In the genomic region with DNA sequence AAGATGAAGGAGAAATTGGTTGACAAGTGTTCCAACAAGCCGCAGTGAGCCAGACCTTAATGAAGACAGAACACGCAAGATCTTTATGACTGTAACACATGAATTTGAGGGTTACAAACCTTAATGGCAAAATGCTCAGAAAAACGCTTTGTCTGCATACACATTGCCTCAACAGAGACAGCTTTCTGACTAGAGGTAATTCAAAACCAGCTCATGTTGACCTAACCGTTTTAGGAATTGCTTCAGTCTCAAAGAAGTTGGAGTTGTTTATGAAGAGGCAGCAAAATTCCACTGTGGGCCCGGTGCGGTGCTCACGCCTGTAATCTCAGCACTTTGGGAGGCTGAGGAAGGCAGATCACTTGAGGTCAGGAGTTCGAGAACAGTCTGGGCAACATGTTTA, we compare ENCODE assay signal across 10 cellular contexts. TPM values are rescaled to one million over a fixed set of nuclear protein-coding genes. Genes with fewer than 3 reads are reported as not detected.
A peak's percentile ranks its signal among the peaks of the same experiment; 100 is the strongest.
DNase-seq lines count a peak whose midpoint lies in the region; ATAC-seq and TF ChIP-seq lines count a peak whose summit lies in the region.
"Had no signal": no experiment of that assay in that cellular context is flagged by ENCODE, and none has a peak within 500 bp of the region (broad histone marks: within the 10 kb centered on the region; RNA-seq: fewer than 3 reads in every experiment).

No MANE protein-coding gene starts in this region.

- H3K4me3 ChIP-seq in cardiac muscle cell (no peak overlapping the region), lower lobe of right lung (peak overlapping the region; percentile 100)

- no peaks in the 10 kb centered on the region for H3K9me3 ChIP-seq in cardiac muscle cell (ENCODE audit: low read depth)
- no peaks in the 10 kb centered on the region for H3K9me3 ChIP-seq in lower lobe of right lung
- H3K9me3 ChIP-seq: tibial artery had no signal

- H3K36me3 Mint-ChIP-seq in activated CD4-positive, alpha-beta memory T cell treated with anti-CD3 and anti-CD28 coated beads, Interleukin-2, amount 10 ng/mL, durations not matched to agents 7 days and 5 days (ENCODE audit: low read depth) = peaks cover 11% of the 10 kb centered on the region
- H3K36me3 Mint-ChIP-seq in type B pancreatic cell = peaks cover 3% of the 10 kb centered on the region

- ATAC-seq in left cardiac atrium (no peak), lower lobe of right lung (no peak), GM18511 (IDR thresholded peaks at IDR 0.05; ENCODE audit: unreplicated experiment) (no peak), HG02938 (IDR thresholded peaks at IDR 0.05; ENCODE audit: unreplicated experiment) (no peak)

- POLR2A ChIA-PET in activated CD4-positive, alpha-beta memory T cell treated with anti-CD3 and anti-CD28 coated beads, Interleukin-2, amount 10 ng/mL, durations not matched to agents 7 days and 5 days (lab: Charles Lee) = no interaction called here

- H3K27me3 ChIP-seq in cardiac muscle cell (no peaks in the 10 kb centered on the region), lower lobe of right lung (ENCODE audit: low read depth) (no peaks in the 10 kb centered on the region)
- H3K27me3 ChIP-seq: tibial artery had no signal

- no peaks in the 10 kb centered on the region for H3K36me3 ChIP-seq in cardiac muscle cell
- H3K36me3 ChIP-seq in lower lobe of right lung = no peaks in the 10 kb centered on the region
- H3K36me3 ChIP-seq: tibial artery had no signal

- TF ChIP-seq CTCF in cardiac muscle cell (IDR thresholded peaks at IDR 0.05; ENCODE audit: low read depth, low read length) = no peak
- no peak for TF ChIP-seq CTCF in lower lobe of right lung (IDR thresholded peaks at IDR 0.05)
- TF ChIP-seq CTCF in type B pancreatic cell (conservative IDR thresholded peaks at IDR 0.05) = no peak
- TF ChIP-seq CTCF in GM20000 (IDR thresholded peaks at IDR 0.05; ENCODE audit: extremely low read depth, missing control alignments) = no peak

- H3K27me3 Mint-ChIP-seq in activated CD4-positive, alpha-beta memory T cell treated with anti-CD3 and anti-CD28 coated beads, Interleukin-2, amount 10 ng/mL, durations not matched to agents 7 days and 5 days = no peaks in the 10 kb centered on the region
- no peaks in the 10 kb centered on the region for H3K27me3 Mint-ChIP-seq in type B pancreatic cell

- DNase-seq in cardiac muscle cell (ENCODE audit: low read depth in 1 of 2, low spot score in 1 of 2) = no peak
- DNase-seq in left cardiac atrium = no peak
- no peak for DNase-seq in activated CD4-positive, alpha-beta memory T cell treated with anti-CD3 and anti-CD28 coated beads, Interleukin-2, amount 10 ng/mL, durations not matched to agents 7 days and 5 days
- no peak for DNase-seq in lower lobe of right lung
- no peak for DNase-seq in type B pancreatic cell (ENCODE audit: extremely low spot score, unreplicated experiment)
- no peak for DNase-seq in GM20000 (ENCODE audit: low spot score)
- DNase-seq: NCI-H146, tibial artery had no signal

- H3K4me1 ChIP-seq in cardiac muscle cell (ENCODE audit: low read depth) (peaks cover 23% of the 10 kb centered on the region), lower lobe of right lung (peaks cover 29% of the 10 kb centered on the region)

- intact Hi-C loops in left cardiac atrium (cut with DNase I) (loop anchor here in 1 of 2 donors (10.0 kb wide), 1 partner anchor 51 kb away; no protein-coding TSS in a partner anchor), lower lobe of right lung (cut with DNase I) (no loop called here)

- CTCF ChIA-PET in activated CD4-positive, alpha-beta memory T cell treated with anti-CD3 and anti-CD28 coated beads, Interleukin-2, amount 10 ng/mL, durations not matched to agents 7 days and 5 days (lab: Charles Lee) = interaction anchor here (0.6 kb wide), 1 partner anchor 14 kb away, joined by 4 read pairs; no protein-coding TSS in a partner anchor

- H3K9me3 Mint-ChIP-seq in activated CD4-positive, alpha-beta memory T cell treated with anti-CD3 and anti-CD28 coated beads, Interleukin-2, amount 10 ng/mL, durations not matched to agents 7 days and 5 days = no peaks in the 10 kb centered on the region
- no peaks in the 10 kb centered on the region for H3K9me3 Mint-ChIP-seq in type B pancreatic cell

- peaks cover 54% of the 10 kb centered on the region for H3K4me1 Mint-ChIP-seq in activated CD4-positive, alpha-beta memory T cell treated with anti-CD3 and anti-CD28 coated beads, Interleukin-2, amount 10 ng/mL, durations not matched to agents 7 days and 5 days
- H3K4me1 Mint-ChIP-seq in type B pancreatic cell (ENCODE audit: unreplicated experiment) = peaks cover 24% of the 10 kb centered on the region

- H3K4me3 Mint-ChIP-seq in activated CD4-positive, alpha-beta memory T cell treated with anti-CD3 and anti-CD28 coated beads, Interleukin-2, amount 10 ng/mL, durations not matched to agents 7 days and 5 days = peak overlapping the region; percentile 76
- peak overlapping the region; percentile 94 for H3K4me3 Mint-ChIP-seq in type B pancreatic cell

- H3K27ac ChIP-seq in cardiac muscle cell (peak overlapping the region; percentile 96), lower lobe of right lung (peak overlapping the region; percentile 99)

- H3K27ac Mint-ChIP-seq in activated CD4-positive, alpha-beta memory T cell treated with anti-CD3 and anti-CD28 coated beads, Interleukin-2, amount 10 ng/mL, durations not matched to agents 7 days and 5 days = peak overlapping the region; percentile 9
- H3K27ac Mint-ChIP-seq in type B pancreatic cell = peak overlapping the region; percentile 96

RNA-seq across cellular contexts. Expression of a gene that starts 2.2 kb away (rescaled TPM):
- total RNA-seq in cardiac muscle cell (221 and 367 TPM in 2 replicates), left cardiac atrium (100 to 1,000 TPM; 131 to 132 TPM), lower lobe of right lung (214 TPM), type B pancreatic cell (ENCODE audit: low replicate concordance) (242 and 335 TPM in 2 replicates)
- polyA plus RNA-seq in cardiac muscle cell = 189 and 203 TPM in 2 replicates
- 100 to 1,000 TPM; 143 to 145 TPM for total RNA-seq in activated CD4-positive, alpha-beta memory T cell treated with anti-CD3 and anti-CD28 coated beads, Interleukin-2, amount 10 ng/mL, durations not matched to agents 7 days and 5 days
